ENCODE assay signal across 9 cellular contexts in the genomic region with DNA sequence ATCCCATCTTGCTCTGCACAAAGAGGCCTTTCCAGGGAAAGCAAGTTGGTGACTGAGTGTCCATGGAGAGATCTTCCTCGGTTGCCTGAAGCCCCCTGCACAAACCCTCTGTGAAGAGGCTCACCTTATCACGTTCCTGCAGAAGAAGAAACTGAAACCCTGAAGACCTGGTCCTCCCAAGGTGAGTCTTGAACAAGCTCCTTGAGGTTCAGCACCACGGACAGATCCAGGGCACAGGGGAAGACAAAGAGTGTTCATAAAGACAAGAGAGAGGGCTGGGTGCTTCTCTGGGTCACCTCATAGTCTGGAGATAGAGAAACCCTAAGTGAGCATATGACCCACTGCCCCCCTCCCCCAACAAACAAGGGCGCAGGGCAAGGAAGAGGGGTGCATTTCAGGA. TPM values are rescaled to one million over a fixed set of nuclear protein-coding genes. Genes with fewer than 3 reads are reported as not detected.
DNase-seq lines count a peak whose midpoint lies in the region; ATAC-seq, FAIRE-seq and TF ChIP-seq lines count a peak whose summit lies in the region.
"Had no signal": no experiment of that assay in that cellular context is flagged by ENCODE, and none has a peak within 500 bp of the region (broad histone marks: within the 10 kb centered on the region; RNA-seq: fewer than 3 reads in every experiment).

No MANE protein-coding gene starts in this region.

- DNase-seq in GM18507 (ENCODE audit: extremely low spot score, insufficient read length, low read depth) (peak; percentile 15), OCI-M1 (lab: John Stamatoyannopoulos, UW) (peak; percentile 59), amniotic epithelial cell (ENCODE audit: low read depth) (peak; percentile 67), mesothelial cell of epicardium (ENCODE audit: low spot score in 2 of 2, unreplicated experiment in 2 of 2) (peak; percentile 59 to 76), caudate nucleus (lab: John Stamatoyannopoulos, UW) (no peak), coronary artery (ENCODE audit: low spot score) (no peak), hepatic stellate cell (ENCODE audit: low spot score) (no peak)

- ATAC-seq in GM21786 (IDR thresholded peaks at IDR 0.05; ENCODE audit: unreplicated experiment): no peak

- H3K36me3 Mint-ChIP-seq in mesothelial cell of epicardium: no peaks in the 10 kb centered on the region
- H3K36me3 Mint-ChIP-seq: IgD-negative memory B cell had no signal

- peak; percentile 12 for FAIRE-seq in GM18507 (lab: Jason Lieb, UNC)

- H3K4me3 ChIP-seq in coronary artery: no peak overlapping the region

- no peaks in the 10 kb centered on the region for H3K9me3 Mint-ChIP-seq in mesothelial cell of epicardium

- no peak overlapping the region for H3K27ac Mint-ChIP-seq in mesothelial cell of epicardium
- H3K27ac Mint-ChIP-seq: IgD-negative memory B cell had no signal

- peaks cover 61% of the 10 kb centered on the region for H3K27me3 Mint-ChIP-seq in mesothelial cell of epicardium (ENCODE audit: low read depth)

- no peaks in the 10 kb centered on the region for H3K4me1 Mint-ChIP-seq in mesothelial cell of epicardium
- H3K4me1 Mint-ChIP-seq: IgD-negative memory B cell had no signal

- no peak overlapping the region for H3K27ac ChIP-seq in caudate nucleus (ENCODE audit: low read depth, low read length)
- H3K27ac ChIP-seq in coronary artery: no peak overlapping the region

- H3K4me3 Mint-ChIP-seq in mesothelial cell of epicardium: no peak overlapping the region

- no peak for TF ChIP-seq CTCF in mesothelial cell of epicardium (IDR thresholded peaks at IDR 0.05; ENCODE audit: unreplicated experiment)
- no peak for TF ChIP-seq CTCF in coronary artery (IDR thresholded peaks at IDR 0.05)

RNA-seq across cellular contexts. Expression of gene TBC1D21, which starts 21.7 kb away (rescaled TPM):
- not detected in 3 replicates for total RNA-seq in mesothelial cell of epicardium

Comparison
In these comparisons a context has a peak if more than half of its experiments do, and no peak if none do; other contexts are left out.
1. DNase-seq: peak in GM18507 (single experiment), OCI-M1 (single experiment), amniotic epithelial cell (single experiment) and mesothelial cell of epicardium (2 of 2); none in caudate nucleus (0 of 61), coronary artery (single experiment) and hepatic stellate cell (single experiment).